ENCODE assay signal across 8 cellular contexts in the genomic region with DNA sequence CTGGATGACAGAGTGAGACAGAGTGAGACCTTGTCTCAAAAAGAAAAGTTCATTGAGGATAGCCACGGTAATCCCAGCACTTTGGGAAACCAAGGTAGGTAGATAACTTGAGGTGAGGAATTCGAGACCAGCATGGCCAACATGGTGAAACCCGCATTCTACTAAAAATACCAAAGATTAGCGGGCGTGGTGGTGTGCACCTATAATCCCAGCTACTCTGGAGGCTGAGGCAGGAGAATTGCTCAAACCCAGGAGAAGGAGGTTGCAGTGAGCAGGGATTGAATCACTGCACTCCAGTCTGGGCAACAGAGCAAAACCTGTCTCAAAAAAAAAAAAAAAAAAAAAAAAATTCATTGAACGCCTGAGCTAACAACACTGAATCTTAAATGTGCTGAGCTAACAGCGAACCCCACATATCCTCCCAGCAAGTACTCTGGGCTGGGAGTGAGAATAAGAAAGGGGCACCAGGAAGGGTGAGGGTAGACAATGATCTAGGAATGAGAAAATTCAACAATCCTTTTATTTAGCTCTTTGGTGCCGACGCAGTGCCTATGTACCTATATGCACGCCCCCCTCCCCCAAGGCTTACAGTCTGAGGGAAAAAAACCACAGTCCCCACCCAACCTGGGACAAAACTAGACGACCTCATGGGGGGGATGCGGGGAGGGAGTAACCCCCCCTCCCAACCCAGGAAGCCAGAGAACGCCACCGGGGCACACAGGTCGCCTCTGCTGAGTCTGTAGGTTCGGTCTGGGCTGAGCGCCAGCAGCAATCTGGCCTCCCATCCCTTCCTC. TPM values are rescaled to one million over a fixed set of nuclear protein-coding genes. Genes with fewer than 3 reads are reported as not detected.
A peak's percentile ranks its signal among the peaks of the same experiment; 100 is the strongest.
DNase-seq lines count a peak whose midpoint lies in the region; ATAC-seq and TF ChIP-seq lines count a peak whose summit lies in the region.

No MANE protein-coding gene starts in this region.

- H3K9me3 ChIP-seq in HUES6 (ENCODE audit: control insufficient read depth, insufficient read depth, low read depth, low read length), result no peaks in the 10 kb centered on the region
- no peaks in the 10 kb centered on the region for H3K9me3 ChIP-seq in mammary epithelial cell (replicated peaks; ENCODE audit: insufficient read depth, low read length)
- no peaks in the 10 kb centered on the region for H3K9me3 ChIP-seq in neural cell (ENCODE audit: low read length)

- peak; percentile 17 for TF ChIP-seq EP300 in neural cell (conservative IDR thresholded peaks at IDR 0.05; ENCODE audit: poor library complexity, severe bottlenecking)

- no peaks in the 10 kb centered on the region for H3K9me2 ChIP-seq in neural cell (ENCODE audit: insufficient read depth, low read length)

- no peak for TF ChIP-seq CTCF in BJ (IDR thresholded peaks at IDR 0.05; ENCODE audit: insufficient read depth, low read depth, low read length)
- no peak for TF ChIP-seq CTCF in mammary epithelial cell (conservative IDR thresholded peaks at IDR 0.05 in 1 of 2, IDR thresholded peaks at IDR 0.05 in 1 of 2; ENCODE audit: extremely low read depth in 1 of 2, insufficient read depth in 1 of 2, low read depth in 1 of 2, low read length in 2 of 2)
- TF ChIP-seq CTCF in neural cell (IDR thresholded peaks at IDR 0.05; ENCODE audit: poor library complexity, severe bottlenecking), result no peak

- no peak for TF ChIP-seq RAD21 in neural cell (conservative IDR thresholded peaks at IDR 0.05)

- POLR2A ChIA-PET in BJ (lab: Charles Lee), result no interaction called here

- intact Hi-C loops in mammary epithelial cell (cut with micrococcal nuclease), result loop anchor here (1.0 to 2.0 kb wide), 5 partner anchors 27 to 555 kb away; partner anchors contain the start of gene INAVA

- WGBS in mammary epithelial cell (ENCODE audit: low coverage, missing lambda C conversion rate), result 68% methylated on average over 6 of the region's 17 CpGs

- dilution Hi-C loops in mammary epithelial cell (cut with HindIII; ENCODE audit: low sequenced_read_pairs), result no loop called here

- H3K4me1 ChIP-seq in HUES6 (ENCODE audit: control insufficient read depth, insufficient read depth, low read length), result peaks cover 4% of the 10 kb centered on the region; the same call in 1 of the 2 replicates
- H3K4me1 ChIP-seq in mammary epithelial cell (ENCODE audit: insufficient read depth, low read length), result peaks cover 3% of the 10 kb centered on the region

- H3K4me3 ChIP-seq in BJ (ENCODE audit: low read depth, low read length) (peak overlapping the region; percentile 58; the same call in 1 of the 2 replicates), HUES6 (ENCODE audit: low read depth, low read length) (0 out of 2 replicates have a peak overlapping the region, but pooled peaks have one; percentile 72), mammary epithelial cell (replicated peaks in 1 of 3; ENCODE audit: insufficient read depth in 1 of 3, low read depth in 2 of 3, low read length in 3 of 3) (peak overlapping the region; percentile 24 to 63 (median 31)), neural cell (ENCODE audit: low read length) (peak overlapping the region; percentile 79)

- peaks cover 3% of the 10 kb centered on the region; the same call in 1 of the 2 replicates for H3K27me3 ChIP-seq in BJ (ENCODE audit: control insufficient read depth, insufficient read depth, low read length)
- peaks cover 49% of the 10 kb centered on the region for H3K27me3 ChIP-seq in HUES6 (ENCODE audit: control insufficient read depth, insufficient read depth, low read length)
- H3K27me3 ChIP-seq in mammary epithelial cell (ENCODE audit: insufficient read depth, low read length), result no peaks in the 10 kb centered on the region
- H3K27me3 ChIP-seq in neural cell (ENCODE audit: insufficient read depth, low read depth, low read length), result no peaks in the 10 kb centered on the region

- no peak overlapping the region for H3K27ac ChIP-seq in HUES6 (ENCODE audit: low read depth, low read length)
- H3K27ac ChIP-seq in mammary epithelial cell (ENCODE audit: insufficient read depth, low read depth, low read length), result no peak overlapping the region
- H3K27ac ChIP-seq in neural cell (ENCODE audit: low read length), result peak overlapping the region; percentile 59

- CTCF ChIA-PET in BJ (lab: Yijun Ruan, JAX), result interaction anchor here (0.6 to 5.1 kb wide), 17 partner anchors 9 to 558 kb away, joined by 3 to 58 read pairs (median 4); partner anchors contain the start of gene ASCL5
- CTCF ChIA-PET in mammary epithelial cell (lab: Charles Lee; ENCODE audit: low non-redundant PET), result interaction anchor here (0.7 to 1.4 kb wide), 4 partner anchors 27 to 142 kb away, joined by 3 to 37 read pairs (median 4); no protein-coding TSS in a partner anchor

- H4K20me1 ChIP-seq in mammary epithelial cell (ENCODE audit: insufficient read depth, low read length) (no peaks in the 10 kb centered on the region), neural cell (ENCODE audit: insufficient read depth) (no peaks in the 10 kb centered on the region)

- H3K79me2 ChIP-seq in mammary epithelial cell (ENCODE audit: insufficient read depth, low read length), result no peaks in the 10 kb centered on the region
- H3K79me2 ChIP-seq in neural cell (replicated peaks; ENCODE audit: insufficient read depth, low read length), result no peaks in the 10 kb centered on the region

- no peaks in the 10 kb centered on the region for H3F3A ChIP-seq in neural cell (ENCODE audit: insufficient read depth, low read length, poor library complexity, severe bottlenecking)

- DNase-seq in BJ (ENCODE audit: low read depth), result no peak
- DNase-seq in mammary epithelial cell, result no peak
- no peak for DNase-seq in glomerular visceral epithelial cell (ENCODE audit: extremely low spot score)

- no peak overlapping the region for H3K9ac ChIP-seq in HUES6 (ENCODE audit: low read length)
- H3K9ac ChIP-seq in mammary epithelial cell (ENCODE audit: insufficient read depth, low read length), result no peak overlapping the region
- H3K9ac ChIP-seq in neural cell (ENCODE audit: low read length), result peak overlapping the region; percentile 77

- H3K36me3 ChIP-seq in BJ (ENCODE audit: control insufficient read depth, insufficient read depth, low read length), result no peaks in the 10 kb centered on the region
- H3K36me3 ChIP-seq in HUES6 (ENCODE audit: control insufficient read depth, insufficient read depth, low read length), result no peaks in the 10 kb centered on the region
- H3K36me3 ChIP-seq in mammary epithelial cell (ENCODE audit: insufficient read depth, low read length), result no peaks in the 10 kb centered on the region
- H3K36me3 ChIP-seq in neural cell (ENCODE audit: insufficient read depth, low read length), result no peaks in the 10 kb centered on the region

- H3K4me2 ChIP-seq in mammary epithelial cell (ENCODE audit: insufficient read depth, low read depth, low read length), result peak overlapping the region; percentile 99
- no peak overlapping the region for H3K4me2 ChIP-seq in neural cell (ENCODE audit: low read length)

- no TSS peak for BruUV-seq in mammary epithelial cell (replicated peaks; lab: Mats Ljungman, UMichigan)

- ATAC-seq in GM19351 (IDR thresholded peaks at IDR 0.05; ENCODE audit: unreplicated experiment) (no peak), HG02870 (IDR thresholded peaks at IDR 0.05; ENCODE audit: unreplicated experiment) (no peak), GM18867 (IDR thresholded peaks at IDR 0.05; ENCODE audit: unreplicated experiment) (no peak)

- in situ Hi-C loops in mammary epithelial cell (cut with MboI; ENCODE audit: low sequenced_read_pairs in 2 of 2), result loop anchor here in 1 of 2 donors (10.0 kb wide), 1 partner anchor 149 kb away; no protein-coding TSS in a partner anchor

- H2AFZ ChIP-seq in mammary epithelial cell (ENCODE audit: low read depth, low read length), result peak overlapping the region; percentile 88
- H2AFZ ChIP-seq in neural cell (ENCODE audit: low read depth, low read length), result peak overlapping the region; percentile 31

TF ChIP-seq in neural cell, 6 proteins besides CTCF, POLR2A, EP300 and RAD21 (continues in another document):
- TF ChIP-seq REST (IDR thresholded peaks at IDR 0.05; ENCODE audit: borderline replicate concordance), result no peak

RNA-seq across cellular contexts. Expression of gene CACNA1S, which starts 1.4 kb away (rescaled TPM):
- polyA plus RNA-seq in BJ (2011; rRNA removed) (not detected in 2 replicates), mammary epithelial cell (not detected), neural cell (0.05 and 0.14 TPM in 2 replicates)
- polyA minus RNA-seq in BJ (2011; rRNA and poly(A)+ RNA removed), result not detected in 2 replicates
- not detected for total RNA-seq in mammary epithelial cell
- polyA minus RNA-seq in mammary epithelial cell (not detected), neural cell (not detected in 2 replicates)

RNA-seq across cellular contexts. Expression of gene ASCL5, which starts 13.3 kb away (rescaled TPM):
- polyA plus RNA-seq in BJ (2011; rRNA removed) (0.06 TPM in 1 of 2 replicates, not detected in the other), mammary epithelial cell (not detected), neural cell (0.20 TPM in 1 of 2 replicates, not detected in the other)
- not detected in 2 replicates for polyA minus RNA-seq in BJ (2011; rRNA and poly(A)+ RNA removed)
- total RNA-seq in mammary epithelial cell, result not detected
- polyA minus RNA-seq in mammary epithelial cell (not detected), neural cell (not detected in 2 replicates)

RNA-seq across cellular contexts. Expression of gene TMEM9, which starts 40.6 kb away (rescaled TPM):
- polyA plus RNA-seq in BJ (2011; rRNA removed) (121 and 171 TPM in 2 replicates), mammary epithelial cell (70.7 TPM), neural cell (182 and 193 TPM in 2 replicates)
- 64.7 and 85.3 TPM in 2 replicates for polyA minus RNA-seq in BJ (2011; rRNA and poly(A)+ RNA removed)
- total RNA-seq in mammary epithelial cell, result 10 to 100 TPM; 54.2 to 65.3 TPM
- polyA minus RNA-seq in mammary epithelial cell (40.4 TPM), neural cell (73.3 and 77.4 TPM in 2 replicates)
